ENCODE assay signal across 8 cellular contexts in the genomic region with DNA sequence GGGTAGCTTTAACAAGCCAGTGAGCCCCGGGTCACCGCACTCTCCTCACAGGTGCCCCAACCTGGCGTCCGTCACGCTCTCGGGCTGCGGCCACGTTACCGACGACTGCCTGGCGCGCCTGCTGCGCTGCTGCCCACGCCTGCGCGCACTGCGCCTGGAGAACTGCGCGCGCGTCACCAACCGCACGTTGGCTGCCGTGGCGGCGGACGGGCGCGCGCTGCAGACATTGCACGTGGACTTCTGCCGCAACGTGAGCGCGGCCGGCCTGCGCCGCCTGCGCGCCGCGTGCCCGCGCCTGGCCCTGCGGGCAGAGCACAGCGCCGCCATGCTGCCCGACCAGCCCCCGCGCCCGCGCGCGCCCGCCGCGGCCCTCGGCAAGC. TPM values are rescaled to one million over a fixed set of nuclear protein-coding genes. Genes with fewer than 3 reads are reported as not detected.
DNase-seq lines count a peak whose midpoint lies in the region; ATAC-seq lines count a peak whose summit lies in the region.

No MANE protein-coding gene starts in this region.

- CTCF ChIA-PET in activated CD4-positive, alpha-beta T cell treated with anti-CD3 and anti-CD28 coated beads for 36 hours (lab: Charles Lee): interaction anchor here (1.0 to 4.5 kb wide), 6 partner anchors 10 to 465 kb away, joined by 3 to 20 read pairs (median 6); no protein-coding TSS in a partner anchor

- ATAC-seq in GM19025 (IDR thresholded peaks at IDR 0.05; ENCODE audit: low read depth, unreplicated experiment) (peak; percentile 71), HG03196 (IDR thresholded peaks at IDR 0.05; ENCODE audit: unreplicated experiment) (peak; percentile 64), left lobe of liver (peak; percentile 81)
- peak; percentile 74 for ATAC-seq in activated CD4-positive, alpha-beta T cell treated with anti-CD3 and anti-CD28 coated beads for 36 hours

- DNase-seq in Ammon's horn (ENCODE audit: low spot score) (peak; percentile 93), NCI-H345 treated with DMSO at 0.1 percent for 48 hours (lab: John Stamatoyannopoulos, UW; ENCODE audit: unreplicated experiment) (peak; percentile 40), left lobe of liver (ENCODE audit: low spot score) (peak; percentile 93)
- peak; percentile 95 for DNase-seq in activated CD4-positive, alpha-beta T cell treated with anti-CD3 and anti-CD28 coated beads for 36 hours
- DNase-seq in stimulated activated CD4-positive, alpha-beta T cell treated with anti-CD3 and anti-CD28 coated beads, Interleukin-1b, Interleukin-23, amount 100 ng/mL, for 48 hours: peak; percentile 91

- peak overlapping the region; percentile 81 for H3K27ac ChIP-seq in cingulate gyrus (ENCODE audit: low read depth, low read length)

- H3K27me3 Mint-ChIP-seq in activated CD4-positive, alpha-beta T cell treated with anti-CD3 and anti-CD28 coated beads for 36 hours: no peaks in the 10 kb centered on the region

- peak overlapping the region; percentile 96 for H3K27ac Mint-ChIP-seq in activated CD4-positive, alpha-beta T cell treated with anti-CD3 and anti-CD28 coated beads for 36 hours

- POLR2A ChIA-PET in activated CD4-positive, alpha-beta T cell treated with anti-CD3 and anti-CD28 coated beads for 36 hours (lab: Charles Lee): interaction anchor here (1.1 kb wide), 1 partner anchor 96 kb away, joined by 4 read pairs; no protein-coding TSS in a partner anchor

- H3K4me3 Mint-ChIP-seq in activated CD4-positive, alpha-beta T cell treated with anti-CD3 and anti-CD28 coated beads for 36 hours: peak overlapping the region; percentile 88

- H3K9me3 Mint-ChIP-seq in activated CD4-positive, alpha-beta T cell treated with anti-CD3 and anti-CD28 coated beads for 36 hours (ENCODE audit: low read depth): no peaks in the 10 kb centered on the region

- H3K4me1 Mint-ChIP-seq in activated CD4-positive, alpha-beta T cell treated with anti-CD3 and anti-CD28 coated beads for 36 hours: peaks cover 54% of the 10 kb centered on the region

- intact Hi-C loops in activated CD4-positive, alpha-beta T cell treated with anti-CD3 and anti-CD28 coated beads for 36 hours (cut with DNase I, micrococcal nuclease): loop anchor here (1.0 to 10.0 kb wide), 9 partner anchors 40 to 552 kb away; partner anchors contain the start of genes USP3 (in 2 of the 2) and HERC1 (in 1 of the 2)

- H3K36me3 Mint-ChIP-seq in activated CD4-positive, alpha-beta T cell treated with anti-CD3 and anti-CD28 coated beads for 36 hours (ENCODE audit: low read depth): peaks cover 2% of the 10 kb centered on the region

RNA-seq across cellular contexts. Expression of gene FBXL22, which starts 3.4 kb away (rescaled TPM):
- under 1 TPM; 0.61 to 0.69 TPM for total RNA-seq in activated CD4-positive, alpha-beta T cell treated with anti-CD3 and anti-CD28 coated beads for 36 hours
- total RNA-seq in left lobe of liver: 0.53 TPM

Comparison
In these comparisons a context has a peak if more than half of its experiments do, and no peak if none do; other contexts are left out.
1. Peak in every context shown above with its lines: DNase-seq, ATAC-seq and H3K27ac ChIP-seq.
2. DNase-seq: peak in every context shown above with its lines; median percentile 95 in activated CD4-positive, alpha-beta T cell treated with anti-CD3 and anti-CD28 coated beads for 36 hours; 93 in Ammon's horn; 93 in left lobe of liver; 91 in stimulated activated CD4-positive, alpha-beta T cell treated with anti-CD3 and anti-CD28 coated beads, Interleukin-1b, Interleukin-23, amount 100 ng/mL, for 48 hours; 40 in NCI-H345 treated with DMSO at 0.1 percent for 48 hours.